In the genomic region with DNA sequence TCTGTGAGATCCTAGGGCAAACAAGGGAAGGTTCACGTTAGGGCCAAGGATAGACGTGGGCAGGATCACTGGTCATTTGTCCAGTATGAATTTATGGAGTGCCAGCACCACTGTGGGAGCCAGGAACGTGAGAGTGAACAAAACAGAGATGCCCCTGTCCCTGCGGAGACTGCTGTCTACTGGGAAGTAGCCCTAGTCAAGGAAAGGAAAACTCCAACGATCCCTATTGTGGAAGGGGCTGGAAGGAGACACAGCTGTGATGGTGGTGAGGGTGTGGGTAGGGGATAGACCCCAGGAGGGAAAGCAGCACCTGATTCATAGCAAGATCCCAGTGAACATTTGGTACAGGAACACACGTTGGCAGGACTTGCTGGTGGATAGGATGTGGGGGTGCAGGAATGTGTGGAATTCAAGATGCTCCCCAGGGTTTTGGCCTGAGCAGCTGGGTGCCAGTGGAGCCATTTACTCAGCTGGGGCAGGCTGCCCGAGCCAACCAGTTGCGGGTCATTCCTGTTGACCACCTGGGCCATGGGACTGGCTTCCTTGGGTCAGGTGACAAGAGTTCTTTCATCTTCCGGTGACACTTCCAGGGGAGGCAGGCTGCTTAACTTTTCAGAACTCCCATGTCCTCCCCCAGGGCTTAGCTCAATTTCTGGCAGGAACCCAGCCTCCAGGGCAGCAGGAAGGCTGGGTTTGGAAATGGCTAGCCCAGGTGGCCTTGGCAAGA, we compare ENCODE assay signal across 1 cellular context.
TF ChIP-seq lines count a peak whose summit lies in the region.

No MANE protein-coding gene starts in this region.

TF ChIP-seq in IMR-90, 13 proteins besides CTCF, POLR2A, EP300 and RAD21:
- TF ChIP-seq MAZ (IDR thresholded peaks at IDR 0.05; ENCODE audit: borderline replicate concordance, low read depth, low read length) (no peak), RFX5 (IDR thresholded peaks at IDR 0.05; ENCODE audit: low read depth, low read length) (no peak), FOS (IDR thresholded peaks at IDR 0.05; ENCODE audit: low read depth, low read length) (no peak), RCOR1 (IDR thresholded peaks at IDR 0.05; ENCODE audit: insufficient replicate concordance, low read length) (no peak), NFE2L2 (IDR thresholded peaks at IDR 0.05; ENCODE audit: low read depth, low read length) (no peak), BHLHE40 (IDR thresholded peaks at IDR 0.05; ENCODE audit: low read depth, low read length) (no peak), SMC3 (IDR thresholded peaks at IDR 0.05; ENCODE audit: low read depth, low read length) (no peak), CEBPB (IDR thresholded peaks at IDR 0.05; ENCODE audit: low read depth, low read length) (no peak), MAFK (IDR thresholded peaks at IDR 0.05; ENCODE audit: low read depth, low read length) (no peak), MXI1 (IDR thresholded peaks at IDR 0.05; ENCODE audit: borderline replicate concordance, low read depth, low read length) (no peak), CHD1 (IDR thresholded peaks at IDR 0.05; ENCODE audit: low read depth, low read length) (no peak)
- TF ChIP-seq, protein P1, sequence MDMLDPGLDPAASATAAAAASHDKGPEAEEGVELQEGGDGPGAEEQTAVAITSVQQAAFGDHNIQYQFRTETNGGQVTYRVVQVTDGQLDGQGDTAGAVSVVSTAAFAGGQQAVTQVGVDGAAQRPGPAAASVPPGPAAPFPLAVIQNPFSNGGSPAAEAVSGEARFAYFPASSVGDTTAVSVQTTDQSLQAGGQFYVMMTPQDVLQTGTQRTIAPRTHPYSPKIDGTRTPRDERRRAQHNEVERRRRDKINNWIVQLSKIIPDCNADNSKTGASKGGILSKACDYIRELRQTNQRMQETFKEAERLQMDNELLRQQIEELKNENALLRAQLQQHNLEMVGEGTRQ (IDR thresholded peaks at IDR 0.05; ENCODE audit: low read depth, low read length): no peak
- TF ChIP-seq, protein P2, sequence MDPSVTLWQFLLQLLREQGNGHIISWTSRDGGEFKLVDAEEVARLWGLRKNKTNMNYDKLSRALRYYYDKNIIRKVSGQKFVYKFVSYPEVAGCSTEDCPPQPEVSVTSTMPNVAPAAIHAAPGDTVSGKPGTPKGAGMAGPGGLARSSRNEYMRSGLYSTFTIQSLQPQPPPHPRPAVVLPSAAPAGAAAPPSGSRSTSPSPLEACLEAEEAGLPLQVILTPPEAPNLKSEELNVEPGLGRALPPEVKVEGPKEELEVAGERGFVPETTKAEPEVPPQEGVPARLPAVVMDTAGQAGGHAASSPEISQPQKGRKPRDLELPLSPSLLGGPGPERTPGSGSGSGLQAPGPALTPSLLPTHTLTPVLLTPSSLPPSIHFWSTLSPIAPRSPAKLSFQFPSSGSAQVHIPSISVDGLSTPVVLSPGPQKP (IDR thresholded peaks at IDR 0.05; ENCODE audit: borderline replicate concordance, low read depth, low read length): no peak
